In genomic region chr3:112334709-112335108, GRCh38 we compare ENCODE assay signal across 10 cellular contexts. TPM values are rescaled to one million over a fixed set of nuclear protein-coding genes. Genes with fewer than 3 reads are reported as not detected.
A peak's percentile ranks its signal among the peaks of the same experiment; 100 is the strongest.
DNase-seq lines count a peak whose midpoint lies in the region; ATAC-seq and TF ChIP-seq lines count a peak whose summit lies in the region.
"Had no signal": no experiment of that assay in that cellular context is flagged by ENCODE, and none has a peak within 500 bp of the region (broad histone marks: within the 10 kb centered on the region; RNA-seq: fewer than 3 reads in every experiment).

No MANE protein-coding gene starts in this region.

- 36% methylated on average over 4 of the region's 4 CpGs for WGBS in smooth muscle cell (ENCODE audit: low lambda C conversion rate)

- TF ChIP-seq CTCF in GM23338 (conservative IDR thresholded peaks at IDR 0.05; ENCODE audit: low read depth in 2 of 2) (no peak), smooth muscle cell (IDR thresholded peaks at IDR 0.05; ENCODE audit: borderline replicate concordance, insufficient read depth, poor library complexity, severe bottlenecking) (no peak)

- H2AFZ ChIP-seq in GM23338 (no peak overlapping the region), smooth muscle cell (ENCODE audit: low read depth) (peak overlapping the region; percentile 5)

- H3K4me2 ChIP-seq in GM23338 = peak overlapping the region; percentile 84
- peak overlapping the region; percentile 89 for H3K4me2 ChIP-seq in smooth muscle cell
- H3K4me2 ChIP-seq: KMS-11 had no signal

- H3K4me3 ChIP-seq in GM23338 (peak overlapping the region; percentile 78), iPS-18c (ENCODE audit: insufficient read depth, low read depth, low read length) (peak overlapping the region; percentile 80; the same call in 1 of the 2 replicates), smooth muscle cell (peak overlapping the region; percentile 55)

- H3K9ac ChIP-seq in smooth muscle cell (ENCODE audit: low read depth) = no peak overlapping the region
- H3K9ac ChIP-seq: KMS-11 had no signal

- peak overlapping the region; percentile 95 for H3K27ac Mint-ChIP-seq in GM23338
- H3K27ac Mint-ChIP-seq in activated T-helper 2 cell treated with anti-CD3 and anti-CD28 coated beads, Interferon-gamma antibody, Interleukin-2, Interleukin-4, amounts not matched to agents 10 μg/mL and 5 μg/mL and 100 μg/mL, durations not matched to agents 14 hours and 24 hours and 36 hours = peak overlapping the region; percentile 85

- no peak for ATAC-seq in GM23338

- no peaks in the 10 kb centered on the region for H3K9me3 ChIP-seq in iPS-18c (ENCODE audit: control insufficient read depth, insufficient read depth, low read length)
- no peaks in the 10 kb centered on the region for H3K9me3 ChIP-seq in smooth muscle cell (replicated peaks; ENCODE audit: low read depth)

- H3K4me3 Mint-ChIP-seq in GM23338 = peak overlapping the region; percentile 87
- peak overlapping the region; percentile 90 for H3K4me3 Mint-ChIP-seq in activated T-helper 2 cell treated with anti-CD3 and anti-CD28 coated beads, Interferon-gamma antibody, Interleukin-2, Interleukin-4, amounts not matched to agents 10 μg/mL and 5 μg/mL and 100 μg/mL, durations not matched to agents 14 hours and 24 hours and 36 hours (ENCODE audit: low read depth)

- peaks cover 16% of the 10 kb centered on the region for H3K27me3 Mint-ChIP-seq in GM23338 (ENCODE audit: insufficient read depth, low read depth, poor library complexity)
- H3K27me3 Mint-ChIP-seq in activated T-helper 2 cell treated with anti-CD3 and anti-CD28 coated beads, Interferon-gamma antibody, Interleukin-2, Interleukin-4, amounts not matched to agents 10 μg/mL and 5 μg/mL and 100 μg/mL, durations not matched to agents 14 hours and 24 hours and 36 hours (ENCODE audit: low read depth) = no peaks in the 10 kb centered on the region

- peaks cover 51% of the 10 kb centered on the region for H3K4me1 Mint-ChIP-seq in GM23338
- peaks cover 55% of the 10 kb centered on the region for H3K4me1 Mint-ChIP-seq in activated T-helper 2 cell treated with anti-CD3 and anti-CD28 coated beads, Interferon-gamma antibody, Interleukin-2, Interleukin-4, amounts not matched to agents 10 μg/mL and 5 μg/mL and 100 μg/mL, durations not matched to agents 14 hours and 24 hours and 36 hours (ENCODE audit: low read depth)

- DNase-seq in GM23338 (ENCODE audit: low spot score) (no peak), smooth muscle cell (lab: John Stamatoyannopoulos, UW; ENCODE audit: unreplicated experiment) (no peak), activated gamma-delta T cell (lab: John Stamatoyannopoulos, UW) (no peak), NCI-H187 (lab: John Stamatoyannopoulos, UW) (no peak), UCSD-AML1 (lab: John Stamatoyannopoulos, UW; ENCODE audit: unreplicated experiment) (no peak)
- DNase-seq in activated T-helper 2 cell treated with anti-CD3 and anti-CD28 coated beads, Interferon-gamma antibody, Interleukin-2, Interleukin-4, amounts not matched to agents 10 μg/mL and 5 μg/mL and 100 μg/mL, durations not matched to agents 14 hours and 24 hours and 36 hours (ENCODE audit: low spot score) = no peak
- DNase-seq: stimulated activated CD4-positive, alpha-beta T cell treated with anti-CD3 and anti-CD28 coated beads, Interleukin-12 subunit alpha, Interleukin-12 subunit beta, amount 100 ng/mL, for 4 hours had no signal

- no peaks in the 10 kb centered on the region for H3K36me3 ChIP-seq in GM23338 (ENCODE audit: insufficient read depth)
- no peaks in the 10 kb centered on the region for H3K36me3 ChIP-seq in smooth muscle cell (ENCODE audit: low read depth)

- intact Hi-C loops in activated T-helper 2 cell treated with anti-CD3 and anti-CD28 coated beads, Interferon-gamma antibody, Interleukin-2, Interleukin-4, amounts not matched to agents 10 μg/mL and 5 μg/mL and 100 μg/mL, durations not matched to agents 14 hours and 24 hours and 36 hours (cut with micrococcal nuclease) = loop anchor here (2.0 to 5.0 kb wide), 3 partner anchors 48 to 197 kb away; partner anchors contain the start of gene BTLA

- H3K4me1 ChIP-seq in GM23338 (ENCODE audit: insufficient read depth) (peaks cover 54% of the 10 kb centered on the region), smooth muscle cell (ENCODE audit: low read depth) (peaks cover 13% of the 10 kb centered on the region)

- H3K79me2 ChIP-seq in GM23338 (replicated peaks; ENCODE audit: insufficient read depth) = peaks cover 90% of the 10 kb centered on the region
- H3K79me2 ChIP-seq in smooth muscle cell (ENCODE audit: low read depth) = no peaks in the 10 kb centered on the region

- no peaks in the 10 kb centered on the region for H3F3A ChIP-seq in GM23338 (replicated peaks; ENCODE audit: low read depth)
- no peaks in the 10 kb centered on the region for H3F3A ChIP-seq in smooth muscle cell (ENCODE audit: low read depth)

- peaks cover 42% of the 10 kb centered on the region for H3K36me3 Mint-ChIP-seq in GM23338 (ENCODE audit: low read depth)
- H3K36me3 Mint-ChIP-seq in activated T-helper 2 cell treated with anti-CD3 and anti-CD28 coated beads, Interferon-gamma antibody, Interleukin-2, Interleukin-4, amounts not matched to agents 10 μg/mL and 5 μg/mL and 100 μg/mL, durations not matched to agents 14 hours and 24 hours and 36 hours (ENCODE audit: low read depth) = peaks cover 54% of the 10 kb centered on the region

- no peaks in the 10 kb centered on the region for H4K20me1 ChIP-seq in GM23338 (replicated peaks; ENCODE audit: insufficient read depth)
- no peaks in the 10 kb centered on the region for H4K20me1 ChIP-seq in smooth muscle cell (ENCODE audit: low read depth)

- peaks cover 3% of the 10 kb centered on the region; the same call in 2 of the 3 replicates for H3K9me3 Mint-ChIP-seq in GM23338
- no peaks in the 10 kb centered on the region for H3K9me3 Mint-ChIP-seq in activated T-helper 2 cell treated with anti-CD3 and anti-CD28 coated beads, Interferon-gamma antibody, Interleukin-2, Interleukin-4, amounts not matched to agents 10 μg/mL and 5 μg/mL and 100 μg/mL, durations not matched to agents 14 hours and 24 hours and 36 hours

- H3K27me3 ChIP-seq in GM23338 (ENCODE audit: insufficient read depth) (no peaks in the 10 kb centered on the region), smooth muscle cell (ENCODE audit: low read depth) (no peaks in the 10 kb centered on the region)

- peak overlapping the region; percentile 98; the same call in 1 of the 2 replicates for H3K27ac ChIP-seq in GM23338 (ENCODE audit: low read depth)
- H3K27ac ChIP-seq in smooth muscle cell (ENCODE audit: low read depth) = peak overlapping the region; percentile 34
- H3K27ac ChIP-seq: KMS-11 had no signal

- no peaks in the 10 kb centered on the region for H3K9me2 ChIP-seq in GM23338 (ENCODE audit: insufficient read depth)

TF ChIP-seq in GM23338, 12 proteins besides CTCF, POLR2A, EP300 and RAD21 (continues in another document):
- no peak for TF ChIP-seq ZNF331 (CRISPR knock-in tag; IDR thresholded peaks at IDR 0.05; ENCODE audit: low read depth)
- TF ChIP-seq EZH2 (IDR thresholded peaks at IDR 0.05; ENCODE audit: low read depth, unreplicated experiment) = no peak
- no peak for TF ChIP-seq CREB1 (CRISPR knock-in tag; IDR thresholded peaks at IDR 0.05; ENCODE audit: low read depth)

RNA-seq across cellular contexts. Expression of gene CD200, which starts 1.8 kb away (rescaled TPM):
- 49.3 and 51.9 TPM in 2 replicates for total RNA-seq in GM23338 (2014; rRNA removed; shearing (Covaris generic))
- polyA plus RNA-seq in GM23338 (2016; fragmentation: Nextera tagmentation; extraction: Ambion mirVana) (56.5 and 65.0 TPM in 2 replicates), smooth muscle cell (9.3 and 12.4 TPM in 2 replicates)
- total RNA-seq in activated T-helper 2 cell treated with anti-CD3 and anti-CD28 coated beads, Interferon-gamma antibody, Interleukin-2, Interleukin-4, amounts not matched to agents 10 μg/mL and 5 μg/mL and 100 μg/mL, durations not matched to agents 14 hours and 24 hours and 36 hours = 60.3 and 63.3 TPM in 2 replicates
- 7.8 and 10.0 TPM in 2 replicates for total RNA-seq in smooth muscle cell

RNA-seq across cellular contexts. Expression of gene SLC9C1, which starts 40.7 kb away (rescaled TPM):
- total RNA-seq in GM23338 (2014; rRNA removed; shearing (Covaris generic)) = 0.97 and 1.7 TPM in 2 replicates
- polyA plus RNA-seq in GM23338 (2016; fragmentation: Nextera tagmentation; extraction: Ambion mirVana) (0.66 and 1.8 TPM in 2 replicates), smooth muscle cell (0.08 TPM in 1 of 2 replicates, not detected in the other)
- total RNA-seq in activated T-helper 2 cell treated with anti-CD3 and anti-CD28 coated beads, Interferon-gamma antibody, Interleukin-2, Interleukin-4, amounts not matched to agents 10 μg/mL and 5 μg/mL and 100 μg/mL, durations not matched to agents 14 hours and 24 hours and 36 hours = 0.37 TPM in 1 of 2 replicates, not detected in the other
- total RNA-seq in smooth muscle cell = 0.09 TPM in 1 of 2 replicates, not detected in the other
- total RNA-seq: T-helper 2 cell treated with Interferon-gamma antibody and Interleukin-4, amounts not matched to agents 100 ng/mL and 5 ng/mL, for 36 hours had no signal
